In the genomic region with DNA sequence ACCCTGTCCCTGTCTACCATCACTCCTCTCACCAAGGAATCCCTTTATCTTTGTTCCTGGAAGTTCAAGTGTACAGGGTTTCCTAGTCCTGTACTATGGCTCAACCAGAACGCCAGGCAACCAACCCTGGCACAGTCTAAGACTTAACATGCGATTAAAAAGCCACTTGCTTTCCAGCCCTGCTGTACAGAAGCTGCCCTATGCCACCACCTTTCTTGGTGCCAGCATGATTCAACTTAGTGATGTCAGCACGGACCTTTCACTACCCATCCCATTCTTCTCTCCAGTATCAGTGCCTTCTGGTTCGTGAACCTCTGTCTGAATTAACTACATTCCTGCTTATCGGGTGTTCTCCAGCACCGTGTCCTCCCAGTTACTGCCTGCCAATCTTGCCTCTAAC, we compare ENCODE assay signal across 15 cellular contexts.
"Had no signal": no experiment of that assay in that cellular context is flagged by ENCODE, and none has a peak within 500 bp of the region (broad histone marks: within the 10 kb centered on the region; RNA-seq: fewer than 3 reads in every experiment).

No MANE protein-coding gene starts in this region.

- DNase-seq: activated CD4-positive, alpha-beta T cell treated with anti-CD3 and anti-CD28 coated beads, Interleukin-2, amount 50 U/mL, for 1 hour; activated naive CD4-positive, alpha-beta T cell; caudate nucleus; hypothalamus; kidney; mesendoderm; sigmoid colon; stimulated activated CD4-positive, alpha-beta T cell treated with anti-CD3 and anti-CD28 coated beads, Interleukin-12 subunit alpha, Interleukin-12 subunit beta, amount 100 ng/mL, for 4 hours; stimulated activated CD4-positive, alpha-beta T cell treated with anti-CD3 and anti-CD28 coated beads, Interleukin-2, amount 100 ng/mL, for 24 hours had no signal

- H3K36me3 Mint-ChIP-seq: natural killer cell treated with Interleukin-12 subunit alpha and Interleukin-12 subunit beta and Interleukin-15 and Interleukin-18, amount 100 ng/mL, for 72 hours; stimulated activated effector memory CD8-positive, alpha-beta T cell treated with anti-CD3 and anti-CD28 coated beads, Interleukin-12 subunit alpha, Interleukin-12 subunit beta, amount 100 ng/mL, for 72 hours had no signal

- H3K27ac Mint-ChIP-seq: activated T-helper 1 cell treated with anti-CD3 and anti-CD28 coated beads, Interleukin-12 subunit alpha, Interleukin-12 subunit beta, Interleukin-2, Interleukin-4 antibody, amounts not matched to agents 30 ng/mL and 10 ng/mL and 1 ng/mL, durations not matched to agents 14 hours and 24 hours and 36 hours; natural killer cell treated with Interleukin-12 subunit alpha and Interleukin-12 subunit beta and Interleukin-15 and Interleukin-18, amount 100 ng/mL, for 72 hours; stimulated activated effector memory CD8-positive, alpha-beta T cell treated with anti-CD3 and anti-CD28 coated beads, Interleukin-12 subunit alpha, Interleukin-12 subunit beta, amount 100 ng/mL, for 72 hours; T-helper 2 cell treated with Interferon-gamma antibody and Interleukin-4, amounts not matched to agents 5 μg/mL and 100 μg/mL, for 36 hours had no signal

- H3K27me3 Mint-ChIP-seq: natural killer cell treated with Interleukin-12 subunit alpha and Interleukin-12 subunit beta and Interleukin-15 and Interleukin-18, amount 100 ng/mL, for 72 hours had no signal

- H3K4me3 Mint-ChIP-seq: activated T-helper 1 cell treated with anti-CD3 and anti-CD28 coated beads, Interleukin-12 subunit alpha, Interleukin-12 subunit beta, Interleukin-2, Interleukin-4 antibody, amounts not matched to agents 30 ng/mL and 10 ng/mL and 1 ng/mL, durations not matched to agents 14 hours and 24 hours and 36 hours; natural killer cell treated with Interleukin-12 subunit alpha and Interleukin-12 subunit beta and Interleukin-15 and Interleukin-18, amount 100 ng/mL, for 72 hours; stimulated activated effector memory CD8-positive, alpha-beta T cell treated with anti-CD3 and anti-CD28 coated beads, Interleukin-12 subunit alpha, Interleukin-12 subunit beta, amount 100 ng/mL, for 72 hours; T-helper 2 cell treated with Interferon-gamma antibody and Interleukin-4, amounts not matched to agents 5 μg/mL and 100 μg/mL, for 36 hours had no signal

- H3K9me3 Mint-ChIP-seq: activated T-helper 1 cell treated with anti-CD3 and anti-CD28 coated beads, Interleukin-12 subunit alpha, Interleukin-12 subunit beta, Interleukin-2, Interleukin-4 antibody, amounts not matched to agents 30 ng/mL and 10 ng/mL and 1 ng/mL, durations not matched to agents 14 hours and 24 hours and 36 hours; natural killer cell treated with Interleukin-12 subunit alpha and Interleukin-12 subunit beta and Interleukin-15 and Interleukin-18, amount 100 ng/mL, for 72 hours; stimulated activated effector memory CD8-positive, alpha-beta T cell treated with anti-CD3 and anti-CD28 coated beads, Interleukin-12 subunit alpha, Interleukin-12 subunit beta, amount 100 ng/mL, for 72 hours; T-helper 2 cell treated with Interferon-gamma antibody and Interleukin-4, amounts not matched to agents 5 μg/mL and 100 μg/mL, for 36 hours had no signal

- ATAC-seq: activated CD4-positive, CD25-positive, alpha-beta regulatory T cell treated with anti-CD3 and anti-CD28 coated beads, Interleukin-2, amount 50 U/mL, for 24 hours; esophagus mucosa; natural killer cell treated with Interleukin-12 subunit alpha and Interleukin-12 subunit beta and Interleukin-15 and Interleukin-18, amount 100 ng/mL, for 72 hours; stimulated activated effector memory CD8-positive, alpha-beta T cell treated with anti-CD3 and anti-CD28 coated beads, Interleukin-12 subunit alpha, Interleukin-12 subunit beta, amount 100 ng/mL, for 72 hours had no signal
